Comparison of ENCODE assay signal across 9 cellular contexts in genomic region chr1:20483833-20484525, GRCh38. TPM values are rescaled to one million over a fixed set of nuclear protein-coding genes. Genes with fewer than 3 reads are reported as not detected.
DNase-seq lines count a peak whose midpoint lies in the region; ATAC-seq, FAIRE-seq and TF ChIP-seq lines count a peak whose summit lies in the region.
"Had no signal": no experiment of that assay in that cellular context is flagged by ENCODE, and none has a peak within 500 bp of the region (broad histone marks: within the 10 kb centered on the region; RNA-seq: fewer than 3 reads in every experiment).

No MANE protein-coding gene starts in this region.

- peaks cover 5% of the 10 kb centered on the region for H3K36me3 Mint-ChIP-seq in T-helper 17 cell (ENCODE audit: low read depth)
- H3K36me3 Mint-ChIP-seq in natural killer cell treated with Interleukin-12 subunit alpha and Interleukin-12 subunit beta and Interleukin-15 and Interleukin-18, amount 100 ng/mL, for 72 hours, result peaks cover 5% of the 10 kb centered on the region

- no peak overlapping the region for H2AFZ ChIP-seq in fibroblast of lung (ENCODE audit: low read length)

- peak overlapping the region; percentile 77 to 99 (median 88) for H3K4me3 ChIP-seq in fibroblast of lung (replicated peaks in 1 of 4; ENCODE audit: control extremely low read depth in 1 of 4, insufficient read depth in 1 of 4, low read depth in 3 of 4, low read length in 4 of 4)

- peaks cover 25% of the 10 kb centered on the region for H3K4me1 ChIP-seq in fibroblast of lung (ENCODE audit: control insufficient read depth, extremely low read depth, insufficient read depth, low read length)

- H3K9me3 ChIP-seq in T-helper 17 cell (ENCODE audit: control insufficient read depth, low read length, poor library complexity, severe bottlenecking) (no peaks in the 10 kb centered on the region), fibroblast of lung (ENCODE audit: control insufficient read depth, insufficient read depth, low read depth, low read length) (no peaks in the 10 kb centered on the region)

- no peak for FAIRE-seq in HTR-8/SVneo (lab: Jason Lieb, UNC)
- FAIRE-seq: G401.6 had no signal

- no peak for TF ChIP-seq POLR2A in GM18505 (IDR thresholded peaks at IDR 0.05; ENCODE audit: borderline replicate concordance, extremely low read depth, insufficient read depth, insufficient read length)

- peak overlapping the region; percentile 95 for H3K4me2 ChIP-seq in fibroblast of lung (ENCODE audit: extremely low read depth, insufficient read depth, low read length)

- H3K79me2 ChIP-seq in fibroblast of lung (ENCODE audit: control insufficient read depth, insufficient read depth, low read length), result peaks cover 31% of the 10 kb centered on the region

- H3K4me3 Mint-ChIP-seq in T-helper 17 cell, result peak overlapping the region; percentile 92
- H3K4me3 Mint-ChIP-seq in natural killer cell treated with Interleukin-12 subunit alpha and Interleukin-12 subunit beta and Interleukin-15 and Interleukin-18, amount 100 ng/mL, for 72 hours, result peak overlapping the region; percentile 78

- no peaks in the 10 kb centered on the region for H3K36me3 ChIP-seq in fibroblast of lung (ENCODE audit: control insufficient read depth, insufficient read depth, low read length)

- peak overlapping the region; percentile 92 for H3K9ac ChIP-seq in fibroblast of lung (ENCODE audit: insufficient read depth, low read length)

- ATAC-seq in T-helper 17 cell (no peak), GM21447 (IDR thresholded peaks at IDR 0.05; ENCODE audit: unreplicated experiment) (no peak), GM18505 (IDR thresholded peaks at IDR 0.05; ENCODE audit: unreplicated experiment) (no peak)
- ATAC-seq in natural killer cell treated with Interleukin-12 subunit alpha and Interleukin-12 subunit beta and Interleukin-15 and Interleukin-18, amount 100 ng/mL, for 72 hours, result no peak

- peak; percentile 8 to 17 for TF ChIP-seq CTCF in fibroblast of lung (conservative IDR thresholded peaks at IDR 0.05 in 1 of 2, IDR thresholded peaks at IDR 0.05 in 1 of 2; ENCODE audit: low read depth in 1 of 2, low read length in 2 of 2)

- H3K27ac ChIP-seq in fibroblast of lung (ENCODE audit: insufficient read depth, low read length), result peak overlapping the region; percentile 53

- H3K27me3 ChIP-seq in fibroblast of lung (ENCODE audit: control insufficient read depth, insufficient read depth, low read length), result no peaks in the 10 kb centered on the region

- H4K20me1 ChIP-seq in fibroblast of lung (ENCODE audit: control insufficient read depth, extremely low read depth, insufficient read depth, low read length), result no peaks in the 10 kb centered on the region

- DNase-seq in NCI-H2227 (lab: John Stamatoyannopoulos, UW; ENCODE audit: unreplicated experiment), result peak; percentile 54
- no peak for DNase-seq in NCI-H2227 treated with DMSO at 0.1 percent for 48 hours (lab: John Stamatoyannopoulos, UW)
- DNase-seq in T-helper 17 cell, result no peak
- peak; percentile 45 to 59 for DNase-seq in fibroblast of lung (ENCODE audit: low read depth in 2 of 2)
- no peak for DNase-seq in natural killer cell treated with Interleukin-12 subunit alpha and Interleukin-12 subunit beta and Interleukin-15 and Interleukin-18, amount 100 ng/mL, for 72 hours (ENCODE audit: low spot score)
- no peak for DNase-seq in HTR-8/SVneo (ENCODE audit: insufficient read length, low spot score)

- H3K9me3 Mint-ChIP-seq in natural killer cell treated with Interleukin-12 subunit alpha and Interleukin-12 subunit beta and Interleukin-15 and Interleukin-18, amount 100 ng/mL, for 72 hours, result no peaks in the 10 kb centered on the region

- H3K27ac Mint-ChIP-seq in T-helper 17 cell, result no peak overlapping the region
- H3K27ac Mint-ChIP-seq in natural killer cell treated with Interleukin-12 subunit alpha and Interleukin-12 subunit beta and Interleukin-15 and Interleukin-18, amount 100 ng/mL, for 72 hours, result no peak overlapping the region

- H3K4me1 Mint-ChIP-seq in T-helper 17 cell, result peaks cover 21% of the 10 kb centered on the region
- peaks cover 0 to 20% of the 10 kb centered on the region in 2 donors for H3K4me1 Mint-ChIP-seq in natural killer cell treated with Interleukin-12 subunit alpha and Interleukin-12 subunit beta and Interleukin-15 and Interleukin-18, amount 100 ng/mL, for 72 hours (ENCODE audit: low read depth in 2 of 2)

- peaks cover 72% of the 10 kb centered on the region for H3K27me3 Mint-ChIP-seq in T-helper 17 cell
- peaks cover 47 to 62% of the 10 kb centered on the region in 2 donors for H3K27me3 Mint-ChIP-seq in natural killer cell treated with Interleukin-12 subunit alpha and Interleukin-12 subunit beta and Interleukin-15 and Interleukin-18, amount 100 ng/mL, for 72 hours

RNA-seq across cellular contexts. Expression of gene CAMK2N1, which starts 2.0 kb away (rescaled TPM):
- 1 to 10 TPM; 5.3 to 6.3 TPM for total RNA-seq in T-helper 17 cell
- total RNA-seq in fibroblast of lung, result 44.2 and 79.9 TPM in 2 replicates
- 94.9 and 156 TPM in 2 replicates for polyA plus RNA-seq in fibroblast of lung
- polyA plus RNA-seq in fibroblast of lung (2012), result 142 and 220 TPM in 2 replicates
- polyA minus RNA-seq in fibroblast of lung (ENCODE audit: low replicate concordance), result 38.9 and 62.1 TPM in 2 replicates
- total RNA-seq in natural killer cell treated with Interleukin-12 subunit alpha and Interleukin-12 subunit beta and Interleukin-15 and Interleukin-18, amount 100 ng/mL, for 72 hours, result 1 to 10 TPM; 1.1 to 2.1 TPM

RNA-seq across cellular contexts. Expression of gene MUL1, which starts 24.0 kb away (rescaled TPM):
- total RNA-seq in T-helper 17 cell, result 10 to 100 TPM; 14.7 to 21.8 TPM
- total RNA-seq in fibroblast of lung, result 21.8 and 26.9 TPM in 2 replicates
- 25.7 and 31.9 TPM in 2 replicates for polyA plus RNA-seq in fibroblast of lung
- 25.5 and 34.3 TPM in 2 replicates for polyA plus RNA-seq in fibroblast of lung (2012)
- 45.2 and 78.8 TPM in 2 replicates for polyA minus RNA-seq in fibroblast of lung (ENCODE audit: low replicate concordance)
- total RNA-seq in natural killer cell treated with Interleukin-12 subunit alpha and Interleukin-12 subunit beta and Interleukin-15 and Interleukin-18, amount 100 ng/mL, for 72 hours, result 10 to 100 TPM; 23.3 to 30.6 TPM

Comparison
In these comparisons a context has a peak if more than half of its experiments do, and no peak if none do; other contexts are left out.
1. DNase-seq: peak in NCI-H2227 (single experiment) and fibroblast of lung (2 of 2); none in NCI-H2227 treated with DMSO at 0.1 percent for 48 hours (single experiment), T-helper 17 cell (0 of 3), natural killer cell treated with Interleukin-12 subunit alpha and Interleukin-12 subunit beta and Interleukin-15 and Interleukin-18, amount 100 ng/mL, for 72 hours (single experiment) and HTR-8/SVneo (single experiment).